In genomic region chr19:49761249-49761624, GRCh38 we compare ENCODE assay signal across 12 cellular contexts. TPM values are rescaled to one million over a fixed set of nuclear protein-coding genes. Genes with fewer than 3 reads are reported as not detected.
A peak's percentile ranks its signal among the peaks of the same experiment; 100 is the strongest.
DNase-seq lines count a peak whose midpoint lies in the region; ATAC-seq and TF ChIP-seq lines count a peak whose summit lies in the region.
"Had no signal": no experiment of that assay in that cellular context is flagged by ENCODE, and none has a peak within 500 bp of the region (broad histone marks: within the 10 kb centered on the region; RNA-seq: fewer than 3 reads in every experiment).

No MANE protein-coding gene starts in this region.

- no peaks in the 10 kb centered on the region for H3K79me2 ChIP-seq in OCI-LY7 (ENCODE audit: insufficient read depth, low read depth, low read length)

- H3K36me3 ChIP-seq in OCI-LY7 (ENCODE audit: insufficient read depth, low read length) (no peaks in the 10 kb centered on the region), right lobe of liver (no peaks in the 10 kb centered on the region), SJCRH30 (no peaks in the 10 kb centered on the region)

- no peaks in the 10 kb centered on the region for H4K20me1 ChIP-seq in OCI-LY7 (ENCODE audit: insufficient read depth, low read length)

- intact Hi-C loops in OCI-LY7 (cut with micrococcal nuclease; ENCODE audit: unreplicated experiment), result loop anchor here (10.0 kb wide), 1 partner anchor 266 kb away; the partner anchor contains the start of gene RPS11
- intact Hi-C loops in right lobe of liver (cut with DNase I), result no loop called here

- no peak for ATAC-seq in activated CD8-positive, alpha-beta memory T cell treated with anti-CD3 and anti-CD28 coated beads, Interleukin-2, amount 10 ng/mL, durations not matched to agents 7 days and 5 days
- ATAC-seq in right lobe of liver, result no peak
- ATAC-seq in stimulated activated naive B cell treated with anti-CD40 and anti-IgM and Interleukin-4, amounts not matched to agents 10 μg/mL and 1 μg/mL and 100 μg/mL, for 72 hours (replicated peaks), result no peak
- ATAC-seq in HG03135 (IDR thresholded peaks at IDR 0.05; ENCODE audit: unreplicated experiment), result no peak

- H3K4me2 ChIP-seq in OCI-LY7 (ENCODE audit: low read length), result no peak overlapping the region

- H3K9me3 ChIP-seq in OCI-LY7 (ENCODE audit: low read length) (0 out of 2 replicates have a peak, but pooled peaks cover 4% of the 10 kb centered on the region), right lobe of liver (no peaks in the 10 kb centered on the region), SJCRH30 (replicated peaks) (peaks cover under 1% of the 10 kb centered on the region; the same call in 1 of the 2 replicates)

- H3K4me1 Mint-ChIP-seq in activated CD8-positive, alpha-beta memory T cell treated with anti-CD3 and anti-CD28 coated beads, Interleukin-2, amount 10 ng/mL, durations not matched to agents 7 days and 5 days, result peaks cover 9% of the 10 kb centered on the region
- H3K4me1 Mint-ChIP-seq in stimulated activated naive B cell treated with anti-CD40 and anti-IgM and Interleukin-4, amounts not matched to agents 10 μg/mL and 1 μg/mL and 100 μg/mL, for 72 hours, result peaks cover 2 to 6% of the 10 kb centered on the region in 2 donors

- no TSS peak for BruUV-seq in OCI-LY7 (replicated peaks; lab: Mats Ljungman, UMichigan)

- 100% methylated on average over 1 of the region's 1 CpG for WGBS in right lobe of liver (ENCODE audit: insufficient coverage, low coverage, low lambda C conversion rate, missing lambda C conversion rate)

- H3K4me1 ChIP-seq in OCI-LY7 (ENCODE audit: insufficient read depth, low read length, poor library complexity, severe bottlenecking) (peaks cover 8% of the 10 kb centered on the region), right lobe of liver (peaks cover 0 to 7% (median 1%) of the 10 kb centered on the region in 4 donors), SJCRH30 (0 out of 2 replicates have a peak, but pooled peaks cover 3% of the 10 kb centered on the region)

- H3K27ac ChIP-seq in OCI-LY7 (ENCODE audit: low read depth, low read length, poor library complexity, severe bottlenecking) (no peak overlapping the region), right lobe of liver (peak overlapping the region in 2 of 3 donors; percentile 24 to 40), SJCRH30 (no peak overlapping the region)

- CTCF ChIA-PET in activated CD8-positive, alpha-beta memory T cell treated with anti-CD3 and anti-CD28 coated beads, Interleukin-2, amount 10 ng/mL, durations not matched to agents 7 days and 5 days (lab: Charles Lee), result interaction anchor here (0.6 kb wide), 1 partner anchor 9 kb away, joined by 4 read pairs; no protein-coding TSS in a partner anchor
- CTCF ChIA-PET in OCI-LY7 (lab: Charles Lee; ENCODE audit: unreplicated experiment), result no interaction called here

- peak overlapping the region; percentile 39; the same call in 1 of the 2 replicates for H2AFZ ChIP-seq in OCI-LY7 (ENCODE audit: low read length)

- H3K4me3 ChIP-seq in OCI-LY7 (ENCODE audit: low read depth, low read length, poor library complexity, severe bottlenecking) (no peak overlapping the region), right lobe of liver (no peak overlapping the region), SJCRH30 (no peak overlapping the region)

- no peak for TF ChIP-seq POLR2A in right lobe of liver (IDR thresholded peaks at IDR 0.05)

- TF ChIP-seq CTCF in OCI-LY7 (conservative IDR thresholded peaks at IDR 0.05; ENCODE audit: low read length) (no peak), right lobe of liver (IDR thresholded peaks at IDR 0.05) (no peak)

- no peaks in the 10 kb centered on the region for H3K9me2 ChIP-seq in OCI-LY7 (ENCODE audit: insufficient read depth, low read length)

- peak overlapping the region; percentile 57 for H3K27ac Mint-ChIP-seq in activated CD8-positive, alpha-beta memory T cell treated with anti-CD3 and anti-CD28 coated beads, Interleukin-2, amount 10 ng/mL, durations not matched to agents 7 days and 5 days
- peak overlapping the region; percentile 51 for H3K27ac Mint-ChIP-seq in stimulated activated naive B cell treated with anti-CD40 and anti-IgM and Interleukin-4, amounts not matched to agents 10 μg/mL and 1 μg/mL and 100 μg/mL, for 72 hours
- H3K27ac Mint-ChIP-seq: activated CD4-positive, alpha-beta memory T cell treated with anti-CD3 and anti-CD28 coated beads for 36 hours; activated naive CD4-positive, alpha-beta T cell treated with anti-CD3 and anti-CD28 coated beads, Interleukin-2, amount 50 U/mL, for 24 hours had no signal

- no peaks in the 10 kb centered on the region for H3K36me3 Mint-ChIP-seq in activated CD8-positive, alpha-beta memory T cell treated with anti-CD3 and anti-CD28 coated beads, Interleukin-2, amount 10 ng/mL, durations not matched to agents 7 days and 5 days
- H3K36me3 Mint-ChIP-seq in stimulated activated naive B cell treated with anti-CD40 and anti-IgM and Interleukin-4, amounts not matched to agents 10 μg/mL and 1 μg/mL and 100 μg/mL, for 72 hours, result no peaks in the 10 kb centered on the region
- H3K36me3 Mint-ChIP-seq: activated CD4-positive, alpha-beta memory T cell treated with anti-CD3 and anti-CD28 coated beads for 36 hours; activated naive CD4-positive, alpha-beta T cell treated with anti-CD3 and anti-CD28 coated beads, Interleukin-2, amount 50 U/mL, for 24 hours had no signal

- no peaks in the 10 kb centered on the region for H3K9me3 Mint-ChIP-seq in activated CD8-positive, alpha-beta memory T cell treated with anti-CD3 and anti-CD28 coated beads, Interleukin-2, amount 10 ng/mL, durations not matched to agents 7 days and 5 days (ENCODE audit: low read depth)
- no peaks in the 10 kb centered on the region for H3K9me3 Mint-ChIP-seq in stimulated activated naive B cell treated with anti-CD40 and anti-IgM and Interleukin-4, amounts not matched to agents 10 μg/mL and 1 μg/mL and 100 μg/mL, for 72 hours
- H3K9me3 Mint-ChIP-seq: activated naive CD4-positive, alpha-beta T cell treated with anti-CD3 and anti-CD28 coated beads, Interleukin-2, amount 50 U/mL, for 24 hours had no signal

- peak overlapping the region; percentile 28 for H3K4me3 Mint-ChIP-seq in activated CD8-positive, alpha-beta memory T cell treated with anti-CD3 and anti-CD28 coated beads, Interleukin-2, amount 10 ng/mL, durations not matched to agents 7 days and 5 days
- H3K4me3 Mint-ChIP-seq in stimulated activated naive B cell treated with anti-CD40 and anti-IgM and Interleukin-4, amounts not matched to agents 10 μg/mL and 1 μg/mL and 100 μg/mL, for 72 hours, result no peak overlapping the region
- H3K4me3 Mint-ChIP-seq: activated CD4-positive, alpha-beta memory T cell treated with anti-CD3 and anti-CD28 coated beads for 36 hours; activated naive CD4-positive, alpha-beta T cell treated with anti-CD3 and anti-CD28 coated beads, Interleukin-2, amount 50 U/mL, for 24 hours had no signal

- no peak for DNase-seq in activated CD8-positive, alpha-beta memory T cell treated with anti-CD3 and anti-CD28 coated beads, Interleukin-2, amount 10 ng/mL, durations not matched to agents 7 days and 5 days
- no peak for DNase-seq in activated CD8-positive, alpha-beta memory T cell treated with anti-CD3 and anti-CD28 coated beads, Interleukin-2, amount 50 U/mL, for 4 hours
- DNase-seq in OCI-LY7 (ENCODE audit: low spot score), result no peak
- no peak for DNase-seq in right lobe of liver
- DNase-seq in stimulated activated naive B cell treated with anti-CD40 and anti-IgM and Interleukin-4, amounts not matched to agents 10 μg/mL and 1 μg/mL and 100 μg/mL, for 72 hours, result no peak
- DNase-seq in DMS114 treated with DMSO at 0.1 percent for 48 hours (lab: John Stamatoyannopoulos, UW; ENCODE audit: unreplicated experiment), result no peak
- no peak for DNase-seq in SJCRH30
- DNase-seq: DMS 273 treated with DMSO at 0.1 percent for 48 hours had no signal

- POLR2A ChIA-PET in OCI-LY7 (lab: Charles Lee), result no interaction called here

- peaks cover 3% of the 10 kb centered on the region for H3K27me3 Mint-ChIP-seq in activated CD8-positive, alpha-beta memory T cell treated with anti-CD3 and anti-CD28 coated beads, Interleukin-2, amount 10 ng/mL, durations not matched to agents 7 days and 5 days
- peaks cover 0 to 5% of the 10 kb centered on the region in 2 donors for H3K27me3 Mint-ChIP-seq in stimulated activated naive B cell treated with anti-CD40 and anti-IgM and Interleukin-4, amounts not matched to agents 10 μg/mL and 1 μg/mL and 100 μg/mL, for 72 hours
- H3K27me3 Mint-ChIP-seq: activated CD4-positive, alpha-beta memory T cell treated with anti-CD3 and anti-CD28 coated beads for 36 hours; activated naive CD4-positive, alpha-beta T cell treated with anti-CD3 and anti-CD28 coated beads, Interleukin-2, amount 50 U/mL, for 24 hours had no signal

- H3K27me3 ChIP-seq in right lobe of liver, result no peaks in the 10 kb centered on the region
- no peaks in the 10 kb centered on the region for H3K27me3 ChIP-seq in SJCRH30

RNA-seq across cellular contexts. Expression of gene TSKS, which starts 1.9 kb away (rescaled TPM):
- total RNA-seq in activated CD8-positive, alpha-beta memory T cell treated with anti-CD3 and anti-CD28 coated beads, Interleukin-2, amount 10 ng/mL, durations not matched to agents 7 days and 5 days, result 1 to 10 TPM in 1 of 2 experiments, under 1 TPM in 1; 0.47 to 1.3 TPM
- not detected in 2 replicates for total RNA-seq in OCI-LY7 (2014; rRNA removed; shearing (Covaris generic))
- total RNA-seq in OCI-LY7 (2022) (not detected in 2 replicates), right lobe of liver (not detected)
- not detected in 2 replicates for total RNA-seq in SJCRH30 (2014; rRNA removed; shearing (Covaris generic))
- total RNA-seq: A673 had no signal

RNA-seq across cellular contexts. Expression of gene AP2A1, which starts 5.6 kb away (rescaled TPM):
- 100 to 1,000 TPM in 1 of 2 experiments, 10 to 100 TPM in 1; 85.3 to 102 TPM for total RNA-seq in activated CD8-positive, alpha-beta memory T cell treated with anti-CD3 and anti-CD28 coated beads, Interleukin-2, amount 10 ng/mL, durations not matched to agents 7 days and 5 days
- 29.7 and 47.4 TPM in 2 replicates for total RNA-seq in OCI-LY7 (2014; rRNA removed; shearing (Covaris generic))
- total RNA-seq in OCI-LY7 (2022) (46.9 and 50.4 TPM in 2 replicates), right lobe of liver (100 to 1,000 TPM in 1 of 6 experiments, 10 to 100 TPM in 5; 38.7 to 103 (median 49.8) TPM)
- 66.5 and 68.8 TPM in 2 replicates for total RNA-seq in SJCRH30 (2014; rRNA removed; shearing (Covaris generic))

RNA-seq across cellular contexts. Expression of gene FUZ, which starts 51.9 kb away (rescaled TPM):
- 10 to 100 TPM; 20.1 to 23.0 TPM for total RNA-seq in activated CD8-positive, alpha-beta memory T cell treated with anti-CD3 and anti-CD28 coated beads, Interleukin-2, amount 10 ng/mL, durations not matched to agents 7 days and 5 days
- total RNA-seq in OCI-LY7 (2014; rRNA removed; shearing (Covaris generic)), result 33.6 and 35.1 TPM in 2 replicates
- 28.1 and 34.6 TPM in 2 replicates for total RNA-seq in OCI-LY7 (2022)
- total RNA-seq in right lobe of liver, result 10 to 100 TPM in 1 of 6 experiments, 1 to 10 TPM in 5; 3.7 to 10.7 (median 6.3) TPM
- 27.6 and 27.9 TPM in 2 replicates for total RNA-seq in SJCRH30 (2014; rRNA removed; shearing (Covaris generic))

RNA-seq across cellular contexts. Expression of gene MED25, which starts 56.9 kb away (rescaled TPM):
- total RNA-seq in activated CD8-positive, alpha-beta memory T cell treated with anti-CD3 and anti-CD28 coated beads, Interleukin-2, amount 10 ng/mL, durations not matched to agents 7 days and 5 days, result 10 to 100 TPM; 57.5 to 70.5 TPM
- total RNA-seq in OCI-LY7 (2014; rRNA removed; shearing (Covaris generic)), result 73.5 and 85.1 TPM in 2 replicates
- total RNA-seq in OCI-LY7 (2022) (111 and 146 TPM in 2 replicates), right lobe of liver (10 to 100 TPM in 5 of 6 experiments, 1 to 10 TPM in 1; 9.9 to 16.3 (median 11.8) TPM)
- 22.2 and 27.4 TPM in 2 replicates for total RNA-seq in SJCRH30 (2014; rRNA removed; shearing (Covaris generic))

Comparison
In these comparisons a context has a peak if more than half of its experiments do, and no peak if none do; other contexts are left out.
1. H3K27ac ChIP-seq: peak in right lobe of liver (2 of 3); none in OCI-LY7 (single experiment) and SJCRH30 (single experiment).